In genomic region chr20:12728782-12729181, GRCh38 we compare ENCODE assay signal across 33 cellular contexts.
"Had no signal": no experiment of that assay in that cellular context is flagged by ENCODE, and none has a peak within 500 bp of the region (broad histone marks: within the 10 kb centered on the region; RNA-seq: fewer than 3 reads in every experiment).

No MANE protein-coding gene starts in this region.

- ATAC-seq: activated CD4-positive, alpha-beta T cell treated with anti-CD3 and anti-CD28 coated beads for 36 hours; activated CD8-positive, alpha-beta memory T cell treated with anti-CD3 and anti-CD28 coated beads, Interleukin-2, amount 10 ng/mL, durations not matched to agents 7 days and 5 days; activated CD8-positive, alpha-beta T cell treated with anti-CD3 and anti-CD28 coated beads, Interleukin-2, amount 10 ng/mL, durations not matched to agents 7 days and 5 days; activated naive CD8-positive, alpha-beta T cell treated with anti-CD3 and anti-CD28 coated beads, Interleukin-2, amount 50 U/mL, for 24 hours; body of pancreas; esophagus mucosa; gastrocnemius medialis; heart left ventricle had no signal

- H3K4me1 Mint-ChIP-seq: activated CD4-positive, alpha-beta T cell treated with anti-CD3 and anti-CD28 coated beads for 36 hours; activated CD4-positive, alpha-beta T cell treated with anti-CD3 and anti-CD28 coated beads, Interleukin-2, amount 10 ng/mL, durations not matched to agents 24 days and 14 days; activated CD8-positive, alpha-beta memory T cell treated with anti-CD3 and anti-CD28 coated beads, Interleukin-2, amount 10 ng/mL, durations not matched to agents 7 days and 5 days; activated naive CD4-positive, alpha-beta T cell treated with anti-CD3 and anti-CD28 coated beads, Interleukin-2, amount 50 U/mL, for 24 hours; activated naive CD8-positive, alpha-beta T cell treated with anti-CD3 and anti-CD28 coated beads for 36 hours; activated naive CD8-positive, alpha-beta T cell treated with anti-CD3 and anti-CD28 coated beads, Interleukin-2, amount 50 U/mL, for 24 hours had no signal

- H3K4me3 Mint-ChIP-seq: activated CD4-positive, alpha-beta memory T cell treated with anti-CD3 and anti-CD28 coated beads for 36 hours; activated CD4-positive, alpha-beta T cell treated with anti-CD3 and anti-CD28 coated beads for 36 hours; activated CD4-positive, alpha-beta T cell treated with anti-CD3 and anti-CD28 coated beads, Interleukin-2, amount 10 ng/mL, durations not matched to agents 24 days and 14 days; activated CD8-positive, alpha-beta memory T cell treated with anti-CD3 and anti-CD28 coated beads, Interleukin-2, amount 10 ng/mL, durations not matched to agents 7 days and 5 days; activated CD8-positive, alpha-beta T cell treated with anti-CD3 and anti-CD28 coated beads, Interleukin-2, amount 10 ng/mL, durations not matched to agents 7 days and 5 days; activated naive CD4-positive, alpha-beta T cell treated with anti-CD3 and anti-CD28 coated beads for 36 hours; activated naive CD4-positive, alpha-beta T cell treated with anti-CD3 and anti-CD28 coated beads, Interleukin-2, amount 50 U/mL, for 24 hours; activated naive CD8-positive, alpha-beta T cell treated with anti-CD3 and anti-CD28 coated beads for 36 hours; activated naive CD8-positive, alpha-beta T cell treated with anti-CD3 and anti-CD28 coated beads, Interleukin-2, amount 50 U/mL, for 24 hours; activated T-helper 1 cell treated with anti-CD3 and anti-CD28 coated beads, Interleukin-12 subunit alpha, Interleukin-12 subunit beta, Interleukin-2, Interleukin-4 antibody, amounts not matched to agents 30 ng/mL and 10 ng/mL and 1 ng/mL, durations not matched to agents 14 hours and 24 hours and 36 hours had no signal

- H3K27ac ChIP-seq: adrenal gland, body of pancreas, cardiac muscle cell, colonic mucosa, gastrocnemius medialis, heart left ventricle had no signal

- H3K27me3 Mint-ChIP-seq: activated CD4-positive, alpha-beta memory T cell treated with anti-CD3 and anti-CD28 coated beads for 36 hours; activated CD4-positive, alpha-beta T cell treated with anti-CD3 and anti-CD28 coated beads for 36 hours; activated CD4-positive, alpha-beta T cell treated with anti-CD3 and anti-CD28 coated beads, Interleukin-2, amount 10 ng/mL, durations not matched to agents 24 days and 14 days; activated CD8-positive, alpha-beta memory T cell treated with anti-CD3 and anti-CD28 coated beads, Interleukin-2, amount 10 ng/mL, durations not matched to agents 7 days and 5 days; activated naive CD4-positive, alpha-beta T cell treated with anti-CD3 and anti-CD28 coated beads, Interleukin-2, amount 50 U/mL, for 24 hours; activated naive CD8-positive, alpha-beta T cell treated with anti-CD3 and anti-CD28 coated beads for 36 hours; activated naive CD8-positive, alpha-beta T cell treated with anti-CD3 and anti-CD28 coated beads, Interleukin-2, amount 50 U/mL, for 24 hours had no signal

- H3K27ac Mint-ChIP-seq: activated CD4-positive, alpha-beta memory T cell treated with anti-CD3 and anti-CD28 coated beads for 36 hours; activated CD4-positive, alpha-beta T cell treated with anti-CD3 and anti-CD28 coated beads for 36 hours; activated CD4-positive, alpha-beta T cell treated with anti-CD3 and anti-CD28 coated beads, Interleukin-2, amount 10 ng/mL, durations not matched to agents 24 days and 14 days; activated CD8-positive, alpha-beta memory T cell treated with anti-CD3 and anti-CD28 coated beads, Interleukin-2, amount 10 ng/mL, durations not matched to agents 7 days and 5 days; activated CD8-positive, alpha-beta T cell treated with anti-CD3 and anti-CD28 coated beads, Interleukin-2, amount 10 ng/mL, durations not matched to agents 7 days and 5 days; activated naive CD4-positive, alpha-beta T cell treated with anti-CD3 and anti-CD28 coated beads for 36 hours; activated naive CD4-positive, alpha-beta T cell treated with anti-CD3 and anti-CD28 coated beads, Interleukin-2, amount 50 U/mL, for 24 hours; activated naive CD8-positive, alpha-beta T cell treated with anti-CD3 and anti-CD28 coated beads for 36 hours; activated naive CD8-positive, alpha-beta T cell treated with anti-CD3 and anti-CD28 coated beads, Interleukin-2, amount 50 U/mL, for 24 hours; activated T-helper 1 cell treated with anti-CD3 and anti-CD28 coated beads, Interleukin-12 subunit alpha, Interleukin-12 subunit beta, Interleukin-2, Interleukin-4 antibody, amounts not matched to agents 30 ng/mL and 10 ng/mL and 1 ng/mL, durations not matched to agents 14 hours and 24 hours and 36 hours; activated T-helper 2 cell treated with anti-CD3 and anti-CD28 coated beads, Interferon-gamma antibody, Interleukin-2, Interleukin-4, amounts not matched to agents 10 μg/mL and 5 μg/mL and 100 μg/mL, durations not matched to agents 14 hours and 24 hours and 36 hours had no signal

- H3K4me1 ChIP-seq: adrenal gland, body of pancreas, colonic mucosa, gastrocnemius medialis, heart left ventricle had no signal

- H3K4me3 ChIP-seq: adrenal gland, body of pancreas, cardiac muscle cell, colonic mucosa, gastrocnemius medialis, heart left ventricle had no signal

- H3K36me3 ChIP-seq: adrenal gland, cardiac muscle cell, colonic mucosa, gastrocnemius medialis, heart left ventricle had no signal

- H3K9me3 ChIP-seq: adrenal gland, body of pancreas, colonic mucosa, gastrocnemius medialis, heart left ventricle had no signal

- DNase-seq: activated CD4-positive, alpha-beta memory T cell treated with anti-CD3 and anti-CD28 coated beads for 36 hours; activated CD4-positive, alpha-beta T cell treated with anti-CD3 and anti-CD28 coated beads for 36 hours; activated CD4-positive, alpha-beta T cell treated with anti-CD3 and anti-CD28 coated beads, Interleukin-2, amount 10 ng/mL, durations not matched to agents 24 days and 14 days; activated CD4-positive, CD25-positive, alpha-beta regulatory T cell; activated CD4-positive, CD25-positive, alpha-beta regulatory T cell treated with anti-CD3 and anti-CD28 coated beads, Interleukin-2, amount 50 U/mL, for 72 hours; activated CD8-positive, alpha-beta memory T cell treated with anti-CD3 and anti-CD28 coated beads, Interleukin-2, amount 10 ng/mL, durations not matched to agents 7 days and 5 days; activated CD8-positive, alpha-beta memory T cell treated with anti-CD3 and anti-CD28 coated beads, Interleukin-2, amount 50 U/mL, for 4 hours; activated CD8-positive, alpha-beta T cell treated with anti-CD3 and anti-CD28 coated beads, Interleukin-2, amount 10 ng/mL, durations not matched to agents 7 days and 5 days; activated effector memory CD4-positive, alpha-beta T cell treated with anti-CD3 and anti-CD28 coated beads, Interleukin-2, amount 50 U/mL, for 16 hours; activated naive CD4-positive, alpha-beta T cell treated with anti-CD3 and anti-CD28 coated beads for 36 hours; activated naive CD8-positive, alpha-beta T cell treated with anti-CD3 and anti-CD28 coated beads for 36 hours; activated naive CD8-positive, alpha-beta T cell treated with anti-CD3 and anti-CD28 coated beads, Interleukin-2, amount 50 U/mL, for 24 hours; activated T-cell treated with anti-CD3 and anti-CD28 coated beads, Interleukin-2, amount 50 U/mL, for 1 hour; activated T-cell treated with anti-CD3 and anti-CD28 coated beads, Interleukin-2, amount 50 U/mL, for 48 hours; adrenal gland; amygdala; aorta; central memory CD4-positive, alpha-beta T cell; cerebellar nuclear complex; colonic mucosa; effector CD8-positive, alpha-beta T cell; foreskin fibroblast; gastrocnemius medialis; glutamatergic neuron; heart left ventricle; T-helper 1 cell; T-helper 2 cell had no signal

- H3K9me3 Mint-ChIP-seq: activated CD4-positive, alpha-beta T cell treated with anti-CD3 and anti-CD28 coated beads, Interleukin-2, amount 10 ng/mL, durations not matched to agents 24 days and 14 days; activated naive CD8-positive, alpha-beta T cell treated with anti-CD3 and anti-CD28 coated beads, Interleukin-2, amount 50 U/mL, for 24 hours; activated T-helper 1 cell treated with anti-CD3 and anti-CD28 coated beads, Interleukin-12 subunit alpha, Interleukin-12 subunit beta, Interleukin-2, Interleukin-4 antibody, amounts not matched to agents 30 ng/mL and 10 ng/mL and 1 ng/mL, durations not matched to agents 14 hours and 24 hours and 36 hours had no signal

- H3K27me3 ChIP-seq: adrenal gland, body of pancreas, cardiac muscle cell, colonic mucosa, gastrocnemius medialis had no signal

- H3K36me3 Mint-ChIP-seq: activated CD4-positive, alpha-beta memory T cell treated with anti-CD3 and anti-CD28 coated beads for 36 hours; activated CD8-positive, alpha-beta memory T cell treated with anti-CD3 and anti-CD28 coated beads, Interleukin-2, amount 10 ng/mL, durations not matched to agents 7 days and 5 days; activated naive CD4-positive, alpha-beta T cell treated with anti-CD3 and anti-CD28 coated beads, Interleukin-2, amount 50 U/mL, for 24 hours; activated naive CD8-positive, alpha-beta T cell treated with anti-CD3 and anti-CD28 coated beads for 36 hours had no signal
